ENCODE assay signal across 8 cellular contexts in the genomic region with DNA sequence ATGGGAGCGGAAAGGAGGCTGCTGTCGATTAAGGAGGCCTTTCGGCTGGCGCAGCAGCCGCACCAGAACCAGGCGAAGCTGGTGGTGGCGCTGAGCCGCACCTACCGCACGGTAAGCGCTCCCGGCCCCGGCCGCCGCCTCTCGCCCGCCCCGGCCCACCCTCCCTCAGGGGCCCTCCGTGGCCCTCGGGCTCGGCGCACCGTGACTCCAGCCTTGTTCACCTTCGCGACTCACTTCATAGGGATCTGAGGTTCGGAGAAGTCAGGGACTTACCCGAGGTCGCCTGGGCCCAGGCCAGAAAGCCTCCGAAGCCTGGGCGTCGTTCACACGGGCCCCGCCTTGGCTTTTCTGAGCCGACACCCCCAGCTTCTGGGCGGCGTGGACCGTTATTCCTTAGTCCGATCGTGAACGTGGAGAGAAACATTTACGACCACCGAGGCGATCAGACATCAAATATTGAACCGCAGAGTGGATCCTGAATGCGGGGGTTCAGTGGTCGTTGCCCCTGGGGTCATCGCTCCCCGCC. TPM values are rescaled to one million over a fixed set of nuclear protein-coding genes. Genes with fewer than 3 reads are reported as not detected.
DNase-seq lines count a peak whose midpoint lies in the region; ATAC-seq and TF ChIP-seq lines count a peak whose summit lies in the region.

No MANE protein-coding gene starts in this region.

- H3K27me3 Mint-ChIP-seq in T-helper 1 cell treated with Interleukin-12 subunit alpha and Interleukin-12 subunit beta and Interleukin-4 antibody, amounts not matched to agents 30 μg/mL and 1 μg/mL, for 36 hours (ENCODE audit: low read depth): no peaks in the 10 kb centered on the region

- ATAC-seq in GM18909 (IDR thresholded peaks at IDR 0.05; ENCODE audit: poor library complexity, unreplicated experiment) (peak; percentile 30), HG03097 (IDR thresholded peaks at IDR 0.05; ENCODE audit: low FRiP score, unreplicated experiment) (peak; percentile 20)

- no peaks in the 10 kb centered on the region for H3K9me3 Mint-ChIP-seq in T-helper 1 cell treated with Interleukin-12 subunit alpha and Interleukin-12 subunit beta and Interleukin-4 antibody, amounts not matched to agents 30 μg/mL and 1 μg/mL, for 36 hours

- peaks cover 23% of the 10 kb centered on the region for H3K36me3 Mint-ChIP-seq in T-helper 1 cell treated with Interleukin-12 subunit alpha and Interleukin-12 subunit beta and Interleukin-4 antibody, amounts not matched to agents 30 μg/mL and 1 μg/mL, for 36 hours (ENCODE audit: low read depth)

- DNase-seq in AG10803 (ENCODE audit: low read depth): peak; percentile 13
- DNase-seq in fibroblast of the aortic adventitia (ENCODE audit: low read depth): no peak
- peak; percentile 70 for DNase-seq in posterior vena cava (ENCODE audit: low spot score)
- DNase-seq in NCI-H345 treated with DMSO at 0.1 percent for 48 hours (lab: John Stamatoyannopoulos, UW; ENCODE audit: unreplicated experiment): no peak
- DNase-seq in NCI-H1105 (lab: John Stamatoyannopoulos, UW): no peak

- H3K27ac Mint-ChIP-seq in T-helper 1 cell treated with Interleukin-12 subunit alpha and Interleukin-12 subunit beta and Interleukin-4 antibody, amounts not matched to agents 30 μg/mL and 1 μg/mL, for 36 hours: peak overlapping the region; percentile 99

- peaks cover 52% of the 10 kb centered on the region for H3K4me1 Mint-ChIP-seq in T-helper 1 cell treated with Interleukin-12 subunit alpha and Interleukin-12 subunit beta and Interleukin-4 antibody, amounts not matched to agents 30 μg/mL and 1 μg/mL, for 36 hours (ENCODE audit: low read depth)

- H3K4me3 ChIP-seq in AG10803 (ENCODE audit: low read length) (peak overlapping the region; percentile 79), fibroblast of the aortic adventitia (ENCODE audit: low read depth, low read length) (peak overlapping the region; percentile 83)

- intact Hi-C loops in posterior vena cava (cut with DNase I): loop anchor here in 1 of 2 donors (10.0 kb wide), 1 partner anchor 214 kb away; a partner anchor contains a TSS

- H3K4me3 Mint-ChIP-seq in T-helper 1 cell treated with Interleukin-12 subunit alpha and Interleukin-12 subunit beta and Interleukin-4 antibody, amounts not matched to agents 30 μg/mL and 1 μg/mL, for 36 hours: peak overlapping the region; percentile 97

- no peak for TF ChIP-seq CTCF in AG10803 (conservative IDR thresholded peaks at IDR 0.05; ENCODE audit: low read length)
- no peak for TF ChIP-seq CTCF in fibroblast of the aortic adventitia (IDR thresholded peaks at IDR 0.05; ENCODE audit: insufficient read depth, low read length)

RNA-seq across cellular contexts. Expression of a gene that starts 0.4 kb away (rescaled TPM):
- total RNA-seq in fibroblast of the aortic adventitia (ENCODE audit: low replicate concordance): 2.0 and 60.1 TPM in 2 replicates
- total RNA-seq in posterior vena cava: under 1 TPM; 0.10 to 0.74 TPM

RNA-seq across cellular contexts. Expression of a gene that starts 0.6 kb away (rescaled TPM):
- 27.1 and 27.2 TPM in 2 replicates for total RNA-seq in fibroblast of the aortic adventitia (ENCODE audit: low replicate concordance)
- total RNA-seq in posterior vena cava: 10 to 100 TPM; 25.1 to 25.9 TPM

RNA-seq across cellular contexts. Expression of a gene that starts 29.7 kb away (rescaled TPM):
- total RNA-seq in fibroblast of the aortic adventitia (ENCODE audit: low replicate concordance) (not detected in 2 replicates), posterior vena cava (not detected)

Comparison
In these comparisons a context has a peak if more than half of its experiments do, and no peak if none do; other contexts are left out.
1. DNase-seq: peak in AG10803 (single experiment) and posterior vena cava (single experiment); none in fibroblast of the aortic adventitia (single experiment), NCI-H345 treated with DMSO at 0.1 percent for 48 hours (single experiment) and NCI-H1105 (single experiment).